In the genomic region with DNA sequence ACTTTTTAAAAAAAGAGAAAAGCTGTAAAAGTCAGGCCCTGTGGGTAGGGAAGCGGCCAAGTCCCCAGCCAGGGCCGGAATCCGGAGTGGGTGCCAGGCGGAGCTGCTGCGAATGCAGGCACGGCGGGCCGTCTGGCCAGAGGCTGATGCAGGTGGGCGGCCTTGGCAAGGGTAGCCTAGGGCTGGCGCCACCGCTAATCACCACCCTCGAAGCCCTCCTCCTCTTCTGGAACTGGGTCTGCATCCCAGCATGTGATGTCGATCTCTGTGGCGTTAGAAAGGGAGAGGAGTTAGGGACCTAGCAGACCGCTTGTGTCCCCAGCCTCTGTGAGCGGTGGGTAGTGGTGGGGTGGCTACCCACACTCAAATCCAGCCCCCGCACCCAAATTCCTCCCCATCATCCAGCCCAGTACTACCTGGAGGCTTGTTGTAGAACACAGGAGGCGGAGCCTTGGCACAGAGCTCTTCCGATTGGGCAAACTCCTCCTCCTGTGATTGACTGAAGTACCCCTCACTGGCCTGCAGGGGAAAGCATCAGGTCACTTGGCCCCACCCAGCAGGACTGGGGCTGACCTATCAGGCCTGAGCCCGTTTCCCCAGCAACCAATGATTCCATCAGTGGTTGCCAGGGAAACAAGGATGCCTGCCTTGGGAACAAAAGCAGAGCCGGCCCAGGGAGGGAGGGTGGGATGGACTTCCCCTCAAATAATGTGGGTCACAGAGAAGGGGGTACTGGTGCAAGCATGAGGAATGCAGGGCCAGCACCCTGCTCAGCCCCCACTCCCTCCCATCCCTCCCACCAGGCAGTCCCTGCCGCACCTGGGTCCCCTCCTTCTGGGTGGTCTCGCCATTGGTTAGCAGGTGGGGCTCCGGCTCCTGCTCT, we compare ENCODE assay signal across 8 cellular contexts. TPM values are rescaled to one million over a fixed set of nuclear protein-coding genes. Genes with fewer than 3 reads are reported as not detected.
DNase-seq lines count a peak whose midpoint lies in the region; ATAC-seq, FAIRE-seq and TF ChIP-seq lines count a peak whose summit lies in the region.

No MANE protein-coding gene starts in this region.

- peak; percentile 41 to 77 for ATAC-seq in A549
- peak; percentile 35 for ATAC-seq in HG02798 (IDR thresholded peaks at IDR 0.05; ENCODE audit: poor library complexity, unreplicated experiment)

- H3K4me1 ChIP-seq in A549 (peaks cover 10% of the 10 kb centered on the region), spleen (peaks cover 17 to 64% (median 53%) of the 10 kb centered on the region in 6 donors)

- H3K36me3 ChIP-seq in bronchial epithelial cell (ENCODE audit: control insufficient read depth, insufficient read depth, low read length) (peaks cover 18% of the 10 kb centered on the region), spleen (peaks cover 0 to 18% (median 2%) of the 10 kb centered on the region in 6 donors)

- H3K4me2 ChIP-seq in A549: no peak overlapping the region

- H3K27ac ChIP-seq in A549 (no peak overlapping the region), spleen (peak overlapping the region in 2 of 8 donors; percentile 9 to 93)

- peak; percentile 98 for DNase-seq in A549 (ENCODE audit: low read depth in 1 of 2, low spot score in 1 of 2)
- peak; percentile 87 for DNase-seq in NCI-H1105 (lab: John Stamatoyannopoulos, UW)
- peak; percentile 98 for DNase-seq in SK-N-DZ (ENCODE audit: low spot score)
- peak; percentile 94 for DNase-seq in bronchial epithelial cell (ENCODE audit: low read depth)
- DNase-seq in inferior parietal cortex (ENCODE audit: extremely low spot score): peak; percentile 93
- DNase-seq in spleen: peak; percentile 86

- no peak for TF ChIP-seq RAD21 in A549 (conservative IDR thresholded peaks at IDR 0.05 in 1 of 2, IDR thresholded peaks at IDR 0.05 in 1 of 2)

- TF ChIP-seq CTCF in A549 (IDR thresholded peaks at IDR 0.05) (no peak), GM12873 (IDR thresholded peaks at IDR 0.05; ENCODE audit: insufficient read depth, low read depth, low read length, missing control alignments) (peak; percentile 71), bronchial epithelial cell (IDR thresholded peaks at IDR 0.05; ENCODE audit: insufficient read depth, low read length, severe bottlenecking) (peak; percentile 60), spleen (IDR thresholded peaks at IDR 0.05 in 8 of 11, conservative IDR thresholded peaks at IDR 0.05 in 3 of 11) (peak; percentile 35 to 82 (median 66))

- intact Hi-C loops in spleen (cut with DNase I; ENCODE audit: low total_unique reads): loop anchor here (10.0 kb wide), 1 partner anchor 143 kb away; a partner anchor contains a TSS

- WGBS in A549 (ENCODE audit: missing lambda C conversion rate): 71% methylated on average over 20 of the region's 24 CpGs
- WGBS in spleen, 5 donors: 81 to 89% (median 88%) methylated on average over 21 to 24 of the region's 24 CpGs

- FAIRE-seq in A549 (lab: Jason Lieb, UNC) (peak; percentile 92), bronchial epithelial cell (lab: Jason Lieb, UNC) (no peak)

- POLR2A ChIA-PET in A549 (lab: Yijun Ruan, JAX): interaction anchor here (0.6 to 1.1 kb wide), 4 partner anchors 31 to 40 kb away, joined by 3 to 4 read pairs (median 3); a partner anchor contains a TSS

- no peaks in the 10 kb centered on the region for H3K27me3 ChIP-seq in bronchial epithelial cell (ENCODE audit: control insufficient read depth, insufficient read depth, low read length)
- H3K27me3 ChIP-seq in spleen (replicated peaks in 1 of 7): peaks cover 0 to 4% (median 0%) of the 10 kb centered on the region in 7 donors

- TF ChIP-seq POLR2A in A549 (IDR thresholded peaks at IDR 0.05; ENCODE audit: low read length) (0 out of 2 replicates have a peak, but pooled peaks have one; percentile 10), spleen (IDR thresholded peaks at IDR 0.05) (no peak)

- CTCF ChIA-PET in A549 (lab: Yijun Ruan, JAX): interaction anchor here (0.7 to 25.5 kb wide), 14 partner anchors 9 to 151 kb away, joined by 3 to 871 read pairs (median 7); a partner anchor contains a TSS

- TF ChIP-seq EP300 in A549 (IDR thresholded peaks at IDR 0.05): no peak

- H3K4me3 ChIP-seq in A549 (no peak overlapping the region), bronchial epithelial cell (ENCODE audit: low read depth, low read length) (no peak overlapping the region), spleen (no peak overlapping the region)

- H3K9me3 ChIP-seq in A549 (no peaks in the 10 kb centered on the region), spleen (no peaks in the 10 kb centered on the region)

TF ChIP-seq in A549, 52 proteins besides CTCF, POLR2A, EP300 and RAD21:
- TF ChIP-seq HOXB13 (CRISPR knock-in tag; IDR thresholded peaks at IDR 0.05; ENCODE audit: low read depth) (no peak), RFX5 (IDR thresholded peaks at IDR 0.05) (peak; percentile 93), TFCP2L1 (CRISPR knock-in tag; IDR thresholded peaks at IDR 0.05) (0 out of 2 replicates have a peak, but pooled peaks have one; percentile 13), RCOR1 (IDR thresholded peaks at IDR 0.05; ENCODE audit: low read depth, low read length) (0 out of 2 replicates have a peak, but pooled peaks have one; percentile 79)

RNA-seq across cellular contexts. Expression of a gene that starts 10.9 kb away (rescaled TPM):
- polyA plus RNA-seq in A549 (2011; rRNA removed): 1.8 and 2.2 TPM in 2 replicates
- 25.9 and 43.4 TPM in 2 replicates for polyA plus RNA-seq in A549 (2012; cell fraction: cytosol; rRNA removed)
- 39.8 and 85.8 TPM in 2 replicates for polyA plus RNA-seq in A549 (2012; cell fraction: nucleus; rRNA removed)
- 11.0 to 12.1 TPM (median 11.2 TPM) in 3 replicates for polyA plus RNA-seq in A549 (2017; fragmentation: RNase III; extraction: RNeasy Plus Mini Kit Qiagen cat#74134 plus additional on column Dnase treatment)
- polyA minus RNA-seq in A549 (2011; rRNA and poly(A)+ RNA removed): 0.58 and 0.95 TPM in 2 replicates
- polyA plus RNA-seq in SK-N-DZ (2014; cell fraction: cytosol; rRNA removed): 26.1 and 35.3 TPM in 2 replicates
- polyA plus RNA-seq in SK-N-DZ (2014; cell fraction: nucleus; rRNA removed): 32.0 and 39.8 TPM in 2 replicates
- 3.1 and 5.0 TPM in 2 replicates for total RNA-seq in bronchial epithelial cell
- total RNA-seq in spleen: 1 to 10 TPM in 6 of 7 donors, not detected in 1; 2.6 to 5.3 (median 4.7) TPM
- polyA plus RNA-seq in spleen: 1 to 10 TPM; 1.7 to 5.7 (median 3.9) TPM

RNA-seq across cellular contexts. Expression of a gene that starts 16.0 kb away (rescaled TPM):
- 32.6 and 47.7 TPM in 2 replicates for polyA plus RNA-seq in A549 (2011; rRNA removed)
- polyA plus RNA-seq in A549 (2012; cell fraction: cytosol; rRNA removed): 33.1 and 34.4 TPM in 2 replicates
- 374 and 488 TPM in 2 replicates for polyA plus RNA-seq in A549 (2012; cell fraction: nucleus; rRNA removed)
- polyA plus RNA-seq in A549 (2017; fragmentation: RNase III; extraction: RNeasy Plus Mini Kit Qiagen cat#74134 plus additional on column Dnase treatment): 92.4 to 118 TPM (median 107 TPM) in 3 replicates
- 50.2 and 52.4 TPM in 2 replicates for polyA minus RNA-seq in A549 (2011; rRNA and poly(A)+ RNA removed)
- 248 and 315 TPM in 2 replicates for polyA plus RNA-seq in SK-N-DZ (2014; cell fraction: cytosol; rRNA removed)
- polyA plus RNA-seq in SK-N-DZ (2014; cell fraction: nucleus; rRNA removed): 379 and 553 TPM in 2 replicates
- total RNA-seq in bronchial epithelial cell: 58.7 and 71.7 TPM in 2 replicates
- total RNA-seq in spleen: 10 to 100 TPM; 13.0 to 26.5 (median 17.6) TPM
- polyA plus RNA-seq in spleen: 10 to 100 TPM in 1 of 3 donors, 1 to 10 TPM in 2; 6.8 to 16.3 (median 7.6) TPM

RNA-seq across cellular contexts. Expression of a gene that starts 31.0 kb away (rescaled TPM):
- polyA plus RNA-seq in A549 (2011; rRNA removed) (16.5 and 20.1 TPM in 2 replicates), A549 (2017; fragmentation: RNase III; extraction: RNeasy Plus Mini Kit Qiagen cat#74134 plus additional on column Dnase treatment) (26.3 to 28.8 TPM (median 26.8 TPM) in 3 replicates), spleen (10 to 100 TPM; 45.7 to 75.9 (median 55.3) TPM)
- polyA plus RNA-seq in A549 (2012; cell fraction: cytosol; rRNA removed): 37.0 and 37.1 TPM in 2 replicates
- 34.5 and 40.9 TPM in 2 replicates for polyA plus RNA-seq in A549 (2012; cell fraction: nucleus; rRNA removed)
- 21.1 and 30.2 TPM in 2 replicates for polyA minus RNA-seq in A549 (2011; rRNA and poly(A)+ RNA removed)
- 61.5 and 64.0 TPM in 2 replicates for polyA plus RNA-seq in SK-N-DZ (2014; cell fraction: cytosol; rRNA removed)
- 51.1 and 64.7 TPM in 2 replicates for polyA plus RNA-seq in SK-N-DZ (2014; cell fraction: nucleus; rRNA removed)
- total RNA-seq in bronchial epithelial cell (22.9 and 41.1 TPM in 2 replicates), spleen (100 to 1,000 TPM; 114 to 170 (median 149) TPM)

RNA-seq across cellular contexts. Expression of a gene that starts 39.9 kb away (rescaled TPM):
- 26.1 and 30.7 TPM in 2 replicates for polyA plus RNA-seq in A549 (2011; rRNA removed)
- polyA plus RNA-seq in A549 (2012; cell fraction: cytosol; rRNA removed): 91.5 and 139 TPM in 2 replicates
- 252 and 329 TPM in 2 replicates for polyA plus RNA-seq in A549 (2012; cell fraction: nucleus; rRNA removed)
- polyA plus RNA-seq in A549 (2017; fragmentation: RNase III; extraction: RNeasy Plus Mini Kit Qiagen cat#74134 plus additional on column Dnase treatment): 120 to 141 TPM (median 124 TPM) in 3 replicates
- polyA minus RNA-seq in A549 (2011; rRNA and poly(A)+ RNA removed): 22.0 and 27.9 TPM in 2 replicates
- 85.0 and 96.3 TPM in 2 replicates for polyA plus RNA-seq in SK-N-DZ (2014; cell fraction: cytosol; rRNA removed)
- 107 and 131 TPM in 2 replicates for polyA plus RNA-seq in SK-N-DZ (2014; cell fraction: nucleus; rRNA removed)
- 19.5 and 26.2 TPM in 2 replicates for total RNA-seq in bronchial epithelial cell
- total RNA-seq in spleen: 100 to 1,000 TPM in 3 of 7 donors, 10 to 100 TPM in 4; 44.8 to 220 (median 86.4) TPM
- polyA plus RNA-seq in spleen: 100 to 1,000 TPM in 1 of 3 donors, 10 to 100 TPM in 2; 42.5 to 125 (median 59.2) TPM

RNA-seq across cellular contexts. Expression of a gene that starts 48.1 kb away (rescaled TPM):
- polyA plus RNA-seq in A549 (2011; rRNA removed): 5.3 TPM in 2 replicates
- polyA plus RNA-seq in A549 (2012; cell fraction: cytosol; rRNA removed): 18.4 and 25.5 TPM in 2 replicates
- 16.0 and 36.1 TPM in 2 replicates for polyA plus RNA-seq in A549 (2012; cell fraction: nucleus; rRNA removed)
- 14.3 to 15.5 TPM (median 14.5 TPM) in 3 replicates for polyA plus RNA-seq in A549 (2017; fragmentation: RNase III; extraction: RNeasy Plus Mini Kit Qiagen cat#74134 plus additional on column Dnase treatment)
- 2.2 and 2.8 TPM in 2 replicates for polyA minus RNA-seq in A549 (2011; rRNA and poly(A)+ RNA removed)
- 28.3 and 33.5 TPM in 2 replicates for polyA plus RNA-seq in SK-N-DZ (2014; cell fraction: cytosol; rRNA removed)
- polyA plus RNA-seq in SK-N-DZ (2014; cell fraction: nucleus; rRNA removed): 28.9 and 40.2 TPM in 2 replicates
- total RNA-seq in bronchial epithelial cell: 5.0 and 7.9 TPM in 2 replicates
- 1 to 10 TPM in 3 of 7 donors, under 1 TPM in 4; 0.60 to 1.7 (median 0.94) TPM for total RNA-seq in spleen
- 1 to 10 TPM; 1.1 to 2.3 (median 1.3) TPM for polyA plus RNA-seq in spleen
